ENCODE assay signal across 30 cellular contexts in genomic region chr20:41344477-41344876, GRCh38. TPM values are rescaled to one million over a fixed set of nuclear protein-coding genes. Genes with fewer than 3 reads are reported as not detected.
DNase-seq lines count a peak whose midpoint lies in the region; ATAC-seq, FAIRE-seq and TF ChIP-seq lines count a peak whose summit lies in the region.
"Had no signal": no experiment of that assay in that cellular context is flagged by ENCODE, and none has a peak within 500 bp of the region (broad histone marks: within the 10 kb centered on the region; RNA-seq: fewer than 3 reads in every experiment).

No MANE protein-coding gene starts in this region.

- H3K4me3 Mint-ChIP-seq in MCF 10A (ENCODE audit: unreplicated experiment) (no peak overlapping the region), type B pancreatic cell (no peak overlapping the region), WTC11 (no peak overlapping the region)
- H3K4me3 Mint-ChIP-seq in activated T-helper 17 cell treated with anti-CD3 and anti-CD28 coated beads, Interleukin-2, amount 50 U/mL, for 72 hours: no peak overlapping the region
- H3K4me3 Mint-ChIP-seq: activated CD8-positive, alpha-beta T cell treated with anti-CD3 and anti-CD28 coated beads for 36 hours; activated naive CD4-positive, alpha-beta T cell treated with anti-CD3 and anti-CD28 coated beads, Interleukin-2, amount 50 U/mL, for 24 hours; CD4-positive, alpha-beta T cell; GM23338; HFFc6; IgD-negative memory B cell; neural crest cell; T-helper 17 cell had no signal

- DNase-seq in T47D (ENCODE audit: low read depth in 1 of 2, low spot score in 1 of 2): peak; percentile 84 to 85
- DNase-seq in MCF 10A (ENCODE audit: unreplicated experiment): no peak
- no peak for DNase-seq in H1 (ENCODE audit: low read depth in 1 of 2, low spot score in 2 of 2)
- DNase-seq in osteoblast (ENCODE audit: insufficient read length, low spot score, missing footprints): peak; percentile 31
- no peak for DNase-seq in type B pancreatic cell (ENCODE audit: extremely low spot score, unreplicated experiment)
- no peak for DNase-seq in WTC11 (ENCODE audit: low spot score)
- DNase-seq in activated T-cell treated with anti-CD3 and anti-CD28 coated beads for 4 hours: no peak
- DNase-seq: activated CD8-positive, alpha-beta memory T cell treated with anti-CD3 and anti-CD28 coated beads, Interleukin-2, amount 50 U/mL, for 48 hours; activated CD8-positive, alpha-beta T cell treated with anti-CD3 and anti-CD28 coated beads for 36 hours; amniotic stem cell; brain microvascular endothelial cell; CD4-positive, alpha-beta T cell; HFFc6; left lung; NCI-H1105 treated with DMSO at 0.1 percent for 48 hours; NCI-H187 treated with DMSO at 0.1 percent for 48 hours; NCI-H2171 treated with DMSO at 0.1 percent for 48 hours; NCI-H510A treated with DMSO at 0.1 percent for 48 hours; RPMI8226; stimulated activated CD4-positive, alpha-beta T cell treated with anti-CD3 and anti-CD28 coated beads, Interleukin-4, amount 100 ng/mL, for 4 hours; T-helper 17 cell had no signal

- no peak overlapping the region for H3K56ac ChIP-seq in H1 (replicated peaks; ENCODE audit: insufficient read length, low read depth, low read length)

- no peak overlapping the region for H3K27ac Mint-ChIP-seq in MCF 10A (ENCODE audit: low read depth, unreplicated experiment)
- H3K27ac Mint-ChIP-seq in type B pancreatic cell: peak overlapping the region; percentile 62
- H3K27ac Mint-ChIP-seq in activated T-helper 17 cell treated with anti-CD3 and anti-CD28 coated beads, Interleukin-2, amount 50 U/mL, for 72 hours: no peak overlapping the region
- no peak overlapping the region for H3K27ac Mint-ChIP-seq in WTC11
- H3K27ac Mint-ChIP-seq: activated CD8-positive, alpha-beta T cell treated with anti-CD3 and anti-CD28 coated beads for 36 hours; activated naive CD4-positive, alpha-beta T cell treated with anti-CD3 and anti-CD28 coated beads, Interleukin-2, amount 50 U/mL, for 24 hours; CD4-positive, alpha-beta T cell; GM23338; HFFc6; IgD-negative memory B cell; T-helper 17 cell had no signal

- intact Hi-C loops in MCF 10A (cut with micrococcal nuclease): no loop called here

- H3K27me3 Mint-ChIP-seq in MCF 10A (ENCODE audit: insufficient read depth, unreplicated experiment) (no peaks in the 10 kb centered on the region), type B pancreatic cell (no peaks in the 10 kb centered on the region), WTC11 (ENCODE audit: low read depth) (peaks cover 4% of the 10 kb centered on the region)
- H3K27me3 Mint-ChIP-seq in activated T-helper 17 cell treated with anti-CD3 and anti-CD28 coated beads, Interleukin-2, amount 50 U/mL, for 72 hours: peaks cover 2% of the 10 kb centered on the region
- H3K27me3 Mint-ChIP-seq: activated naive CD4-positive, alpha-beta T cell treated with anti-CD3 and anti-CD28 coated beads, Interleukin-2, amount 50 U/mL, for 24 hours; CD4-positive, alpha-beta T cell had no signal

- FAIRE-seq in H1 (lab: Jason Lieb, UNC): no peak

- no peak for TF ChIP-seq CTCF in MCF 10A (IDR thresholded peaks at IDR 0.05; ENCODE audit: unreplicated experiment)
- no peak for TF ChIP-seq CTCF in H1 (IDR thresholded peaks at IDR 0.05; ENCODE audit: control extremely low read depth in 1 of 3, insufficient read depth in 1 of 3, low read depth in 1 of 3, low read length in 3 of 3)
- TF ChIP-seq CTCF in osteoblast (IDR thresholded peaks at IDR 0.05; ENCODE audit: extremely low read depth, low read depth, low read length): no peak
- no peak for TF ChIP-seq CTCF in type B pancreatic cell (conservative IDR thresholded peaks at IDR 0.05)
- no peak for TF ChIP-seq CTCF in WTC11 (IDR thresholded peaks at IDR 0.05)

- H3K23ac ChIP-seq in H1 (ENCODE audit: insufficient read length): no peak overlapping the region

- no peaks in the 10 kb centered on the region for H3K79me2 ChIP-seq in H1 (ENCODE audit: control insufficient read depth in 1 of 2, insufficient read depth in 2 of 2, low read length in 2 of 2)
- peaks cover 2% of the 10 kb centered on the region for H3K79me2 ChIP-seq in osteoblast (ENCODE audit: insufficient read depth, low read length)

- no peak for TF ChIP-seq EP300 in H1 (IDR thresholded peaks at IDR 0.05; ENCODE audit: borderline replicate concordance in 1 of 2, low read depth in 2 of 2, low read length in 2 of 2)

- H3K4ac ChIP-seq in H1 (replicated peaks; ENCODE audit: insufficient read length, low read depth, low read length): no peak overlapping the region

- no peak for TF ChIP-seq RAD21 in H1 (IDR thresholded peaks at IDR 0.05 in 1 of 2, conservative IDR thresholded peaks at IDR 0.05 in 1 of 2; ENCODE audit: low read depth in 2 of 2, low read length in 2 of 2)

- H3K36me3 Mint-ChIP-seq in MCF 10A (ENCODE audit: insufficient read depth, unreplicated experiment) (peaks cover 11% of the 10 kb centered on the region), type B pancreatic cell (peaks cover 3% of the 10 kb centered on the region), WTC11 (no peaks in the 10 kb centered on the region)
- H3K36me3 Mint-ChIP-seq in activated T-helper 17 cell treated with anti-CD3 and anti-CD28 coated beads, Interleukin-2, amount 50 U/mL, for 72 hours (ENCODE audit: low read depth): no peaks in the 10 kb centered on the region
- H3K36me3 Mint-ChIP-seq: activated naive CD4-positive, alpha-beta T cell treated with anti-CD3 and anti-CD28 coated beads, Interleukin-2, amount 50 U/mL, for 24 hours had no signal

- no peak overlapping the region for H4K5ac ChIP-seq in H1 (ENCODE audit: insufficient read length, low read depth, low read length)

- no peak for ATAC-seq in activated T-helper 17 cell treated with anti-CD3 and anti-CD28 coated beads, Interleukin-2, amount 50 U/mL, for 72 hours (replicated peaks)
- no peak for ATAC-seq in WTC11
- ATAC-seq: activated CD8-positive, alpha-beta T cell treated with anti-CD3 and anti-CD28 coated beads for 36 hours; GM23338; left lung; right lobe of liver; T-helper 17 cell had no signal

- H2BK12ac ChIP-seq in H1 (ENCODE audit: low read depth, low read length): no peak overlapping the region

- H3K4me2 ChIP-seq in H1 (ENCODE audit: insufficient read depth in 1 of 2, low read depth in 2 of 2, low read length in 2 of 2): no peak overlapping the region
- no peak overlapping the region for H3K4me2 ChIP-seq in osteoblast (ENCODE audit: insufficient read depth, low read length)
- H3K4me2 ChIP-seq: GM23338 had no signal

- H3K4me1 ChIP-seq in H1 (replicated peaks in 1 of 4; ENCODE audit: control insufficient read depth in 3 of 4, insufficient read depth in 4 of 4, low read length in 3 of 4) (peaks cover 3 to 10% (median 4%) of the 10 kb centered on the region in 4 experiments; a peak in 6 of 7 replicates), osteoblast (ENCODE audit: insufficient read depth, low read length) (peaks cover 10% of the 10 kb centered on the region)

- H3K4me1 Mint-ChIP-seq in MCF 10A (ENCODE audit: insufficient read depth, unreplicated experiment) (peaks cover 24% of the 10 kb centered on the region), type B pancreatic cell (ENCODE audit: unreplicated experiment) (peaks cover 13% of the 10 kb centered on the region), WTC11 (peaks cover 7% of the 10 kb centered on the region)
- peaks cover 10% of the 10 kb centered on the region for H3K4me1 Mint-ChIP-seq in activated T-helper 17 cell treated with anti-CD3 and anti-CD28 coated beads, Interleukin-2, amount 50 U/mL, for 72 hours

- no peak overlapping the region for H2BK5ac ChIP-seq in H1 (ENCODE audit: low read depth, low read length)

- WGBS in H1 (ENCODE audit: extremely low coverage in 1 of 2, insufficient coverage in 1 of 2, insufficient read length in 1 of 2, insufficient replicate concordance in 2 of 2, low coverage in 1 of 2, low lambda C conversion rate in 2 of 2, missing lambda C conversion rate in 1 of 2), 2 experiments: 87% methylated on average over 3 of the region's 4 CpGs; no CpG with 5 or more reads in 1 of the 2 experiments

- H4K8ac ChIP-seq in H1 (ENCODE audit: extremely low read depth, insufficient read depth, low read length): peak overlapping the region; percentile 72; the same call in 1 of the 2 replicates

- H3K4me3 ChIP-seq in H1 (ENCODE audit: extremely low read depth in 1 of 4, insufficient read depth in 2 of 4, low read depth in 3 of 4, low read length in 4 of 4): no peak overlapping the region
- H3K4me3 ChIP-seq in osteoblast (ENCODE audit: insufficient read depth, low read length): no peak overlapping the region
- H3K4me3 ChIP-seq: GM23338, left lung, right lobe of liver had no signal

- no peaks in the 10 kb centered on the region for H3K36me3 ChIP-seq in H1 (ENCODE audit: control insufficient read depth in 2 of 4, insufficient read depth in 4 of 4, low read length in 3 of 4)
- H3K36me3 ChIP-seq in osteoblast (ENCODE audit: insufficient read depth, low read length): peaks cover 6% of the 10 kb centered on the region
- H3K36me3 ChIP-seq: brain microvascular endothelial cell had no signal

- H2AFZ ChIP-seq in H1 (ENCODE audit: low read length): no peak overlapping the region
- H2AFZ ChIP-seq in osteoblast (ENCODE audit: low read length): no peak overlapping the region
- H2AFZ ChIP-seq: GM23338 had no signal

- H3K9me3 ChIP-seq in H1 (ENCODE audit: insufficient read depth in 2 of 2, low read depth in 1 of 2, low read length in 1 of 2) (no peaks in the 10 kb centered on the region), osteoblast (ENCODE audit: low read depth, low read length) (no peaks in the 10 kb centered on the region)
- H3K9me3 ChIP-seq: left lung, right lobe of liver had no signal

- H3K14ac ChIP-seq in H1 (ENCODE audit: insufficient read length): no peak overlapping the region

- no peak overlapping the region for H4K91ac ChIP-seq in H1 (replicated peaks; ENCODE audit: insufficient read length, low read length)

- H2BK15ac ChIP-seq in H1 (ENCODE audit: low read length): no peak overlapping the region

- CTCF ChIA-PET in MCF 10A (lab: Yijun Ruan, JAX): interaction anchor here (1.0 to 2.0 kb wide), 3 partner anchors 66 to 207 kb away, joined by 4 to 9 read pairs (median 6); partner anchors contain the start of gene PLCG1
- CTCF ChIA-PET in H1 (lab: Charles Lee; ENCODE audit: partially characterized antibody): interaction anchor here (0.9 to 5.1 kb wide), 8 partner anchors 9 to 250 kb away, joined by 3 to 29 read pairs (median 6); no protein-coding TSS in a partner anchor
- CTCF ChIA-PET in WTC11 (lab: Charles Lee): interaction anchor here (0.9 to 1.3 kb wide), 3 partner anchors 8 to 171 kb away, joined by 3 to 4 read pairs (median 3); no protein-coding TSS in a partner anchor

- H3K18ac ChIP-seq in H1 (ENCODE audit: extremely low read depth, low read length): no peak overlapping the region

- TF ChIP-seq POLR2A in H1 (IDR thresholded peaks at IDR 0.05; ENCODE audit: control extremely low read depth in 1 of 2, low read depth in 2 of 2, low read length in 2 of 2): no peak

- POLR2A ChIA-PET in MCF 10A (lab: Yijun Ruan, JAX) (interaction anchor here (0.9 kb wide), 1 partner anchor 18 kb away, joined by 3 read pairs; no protein-coding TSS in a partner anchor), H1 (lab: Charles Lee; ENCODE audit: partially characterized antibody) (no interaction called here), WTC11 (lab: Charles Lee) (no interaction called here)

- no peak overlapping the region for H2AK5ac ChIP-seq in H1 (ENCODE audit: low read depth, low read length)

- H3K9ac ChIP-seq in H1 (replicated peaks in 1 of 4; ENCODE audit: extremely low read depth in 1 of 4, low read depth in 3 of 4, low read length in 3 of 4): no peak overlapping the region

- in situ Hi-C loops in T47D (cut with HindIII; ENCODE audit: low pct_unique_long_range_greater_than_20kb, low sequenced_read_pairs): no loop called here

- H4K20me1 ChIP-seq in H1 (replicated peaks in 1 of 2; ENCODE audit: control insufficient read depth in 1 of 2, insufficient read depth in 2 of 2, low read length in 2 of 2) (peaks cover 0 to 1% of the 10 kb centered on the region in 2 experiments), osteoblast (ENCODE audit: insufficient read depth, low read length) (peaks cover 3% of the 10 kb centered on the region)

- no TSS peak for BruUV-seq in MCF 10A (replicated peaks; lab: Mats Ljungman, UMichigan)

- no peak overlapping the region for H2BK20ac ChIP-seq in H1 (ENCODE audit: low read length)

- H3K23me2 ChIP-seq in H1 (ENCODE audit: low read depth, low read length): no peaks in the 10 kb centered on the region

- H3K27me3 ChIP-seq in H1 (replicated peaks in 1 of 4; ENCODE audit: control insufficient read depth in 3 of 4, extremely low read depth in 1 of 4, insufficient read depth in 3 of 4, low read length in 3 of 4) (peaks cover 0 to 2% (median under 1%) of the 10 kb centered on the region in 4 experiments; a peak in 1 of 7 replicates), osteoblast (ENCODE audit: insufficient read depth, low read length) (no peaks in the 10 kb centered on the region)
- H3K27me3 ChIP-seq: brain microvascular endothelial cell, right lobe of liver had no signal

- no peak overlapping the region for H3K27ac ChIP-seq in H1 (ENCODE audit: low read depth, low read length)
- H3K27ac ChIP-seq in osteoblast (ENCODE audit: low read depth, low read length): no peak overlapping the region
- H3K27ac ChIP-seq: brain microvascular endothelial cell, left lung, right lobe of liver had no signal

- no peaks in the 10 kb centered on the region for H3K79me1 ChIP-seq in H1 (ENCODE audit: low read depth, low read length)

- H3K9me3 Mint-ChIP-seq in MCF 10A (ENCODE audit: unreplicated experiment) (no peaks in the 10 kb centered on the region), type B pancreatic cell (no peaks in the 10 kb centered on the region), WTC11 (no peaks in the 10 kb centered on the region)
- no peaks in the 10 kb centered on the region for H3K9me3 Mint-ChIP-seq in activated T-helper 17 cell treated with anti-CD3 and anti-CD28 coated beads, Interleukin-2, amount 50 U/mL, for 72 hours
- H3K9me3 Mint-ChIP-seq: activated CD8-positive, alpha-beta T cell treated with anti-CD3 and anti-CD28 coated beads for 36 hours; activated naive CD4-positive, alpha-beta T cell treated with anti-CD3 and anti-CD28 coated beads, Interleukin-2, amount 50 U/mL, for 24 hours; CD4-positive, alpha-beta T cell; GM23338; HFFc6; IgD-negative memory B cell; neural crest cell had no signal

- no peak overlapping the region for H2BK120ac ChIP-seq in H1 (replicated peaks; ENCODE audit: low read depth, low read length)

RNA-seq across cellular contexts. Expression of gene LPIN3, which starts 3.9 kb away (rescaled TPM):
- total RNA-seq in MCF 10A (2022) (16.5 and 18.9 TPM in 2 replicates), osteoblast (9.0 and 10.3 TPM in 2 replicates), type B pancreatic cell (ENCODE audit: low replicate concordance) (17.5 and 31.6 TPM in 2 replicates), WTC11 (2021) (7.9 to 8.5 TPM (median 8.2 TPM) in 3 replicates)
- total RNA-seq in H1 (2021; fragmentation: NEBNext Ultra II Directional; extraction: Animal tissue kit (Norgen Biotek cat#: 25700)): 3.1 and 3.7 TPM in 2 replicates
- 3.9 and 5.1 TPM in 2 replicates for polyA plus RNA-seq in H1 (2011; rRNA removed)
- polyA plus RNA-seq in H1 (2011; cell fraction: cytosol; rRNA removed): 5.4 TPM
- polyA plus RNA-seq in H1 (2011; cell fraction: nucleus; rRNA removed): 41.9 TPM
- 3.7 to 5.9 TPM (median 5.6 TPM) in 4 replicates for polyA plus RNA-seq in H1 (2012, experiment 1 of 2)
- 3.7 TPM for polyA plus RNA-seq in H1 (2012, experiment 2 of 2)
- polyA plus RNA-seq in H1 (2013, experiment 1 of 2): 4.0 TPM
- polyA plus RNA-seq in H1 (2013, experiment 2 of 2): 4.1 TPM
- polyA minus RNA-seq in H1 (2011; rRNA and poly(A)+ RNA removed): 3.3 and 3.7 TPM in 2 replicates
- 2.3 TPM for polyA minus RNA-seq in H1 (2011; cell fraction: cytosol; rRNA and poly(A)+ RNA removed)
- 10.7 TPM for polyA minus RNA-seq in H1 (2011; cell fraction: nucleus; rRNA and poly(A)+ RNA removed)
- 1 to 10 TPM; 2.3 to 10.0 TPM for total RNA-seq in activated T-helper 17 cell treated with anti-CD3 and anti-CD28 coated beads, Interleukin-2, amount 50 U/mL, for 72 hours
- polyA plus RNA-seq: IgD-negative memory B cell had no signal

RNA-seq across cellular contexts. Expression of gene EMILIN3, which starts 22.1 kb away (rescaled TPM):
- total RNA-seq in MCF 10A (2022) (not detected in 2 replicates), osteoblast (not detected in 2 replicates), type B pancreatic cell (ENCODE audit: low replicate concordance) (0.67 and 10.3 TPM in 2 replicates), WTC11 (2021) (5.5 to 6.0 TPM (median 5.8 TPM) in 3 replicates)
- 3.5 and 3.8 TPM in 2 replicates for total RNA-seq in H1 (2021; fragmentation: NEBNext Ultra II Directional; extraction: Animal tissue kit (Norgen Biotek cat#: 25700))
- polyA plus RNA-seq in H1 (2011; rRNA removed): 5.2 TPM in 2 replicates
- polyA plus RNA-seq in H1 (2011; cell fraction: cytosol; rRNA removed): 5.3 TPM
- polyA plus RNA-seq in H1 (2011; cell fraction: nucleus; rRNA removed): 7.2 TPM
- polyA plus RNA-seq in H1 (2012, experiment 1 of 2): 2.5 to 5.5 TPM (median 4.5 TPM) in 4 replicates
- 4.1 TPM for polyA plus RNA-seq in H1 (2012, experiment 2 of 2)
- polyA plus RNA-seq in H1 (2013, experiment 1 of 2): 3.9 TPM
- 3.8 TPM for polyA plus RNA-seq in H1 (2013, experiment 2 of 2)
- 5.0 and 5.7 TPM in 2 replicates for polyA minus RNA-seq in H1 (2011; rRNA and poly(A)+ RNA removed)
- polyA minus RNA-seq in H1 (2011; cell fraction: cytosol; rRNA and poly(A)+ RNA removed): 4.8 TPM
- polyA minus RNA-seq in H1 (2011; cell fraction: nucleus; rRNA and poly(A)+ RNA removed): 4.5 TPM
- not detected for total RNA-seq in activated T-helper 17 cell treated with anti-CD3 and anti-CD28 coated beads, Interleukin-2, amount 50 U/mL, for 72 hours
- total RNA-seq: A172; activated CD8-positive, alpha-beta T cell treated with anti-CD3 and anti-CD28 coated beads for 36 hours; HFFc6; mesenteric fat pad; subcutaneous adipose tissue; T-helper 17 cell had no signal
- polyA plus RNA-seq: IgD-negative memory B cell had no signal

RNA-seq across cellular contexts. Expression of gene ZHX3, which starts 26.9 kb away (rescaled TPM):
- total RNA-seq in MCF 10A (2022): 23.8 and 34.1 TPM in 2 replicates
- 5.9 and 7.8 TPM in 2 replicates for total RNA-seq in H1 (2021; fragmentation: NEBNext Ultra II Directional; extraction: Animal tissue kit (Norgen Biotek cat#: 25700))
- 1.00 and 1.8 TPM in 2 replicates for polyA plus RNA-seq in H1 (2011; rRNA removed)
- 1.8 TPM for polyA plus RNA-seq in H1 (2011; cell fraction: cytosol; rRNA removed)
- polyA plus RNA-seq in H1 (2011; cell fraction: nucleus; rRNA removed): 3.5 TPM
- 1.9 to 3.3 TPM (median 2.3 TPM) in 4 replicates for polyA plus RNA-seq in H1 (2012, experiment 1 of 2)
- 0.42 TPM for polyA plus RNA-seq in H1 (2012, experiment 2 of 2)
- polyA plus RNA-seq in H1 (2013, experiment 1 of 2): 2.4 TPM
- 2.3 TPM for polyA plus RNA-seq in H1 (2013, experiment 2 of 2)
- 6.3 and 6.4 TPM in 2 replicates for polyA minus RNA-seq in H1 (2011; rRNA and poly(A)+ RNA removed)
- 1.5 TPM for polyA minus RNA-seq in H1 (2011; cell fraction: cytosol; rRNA and poly(A)+ RNA removed)
- 4.8 TPM for polyA minus RNA-seq in H1 (2011; cell fraction: nucleus; rRNA and poly(A)+ RNA removed)
- 35.4 and 36.6 TPM in 2 replicates for total RNA-seq in osteoblast
- 10.2 and 16.3 TPM in 2 replicates for total RNA-seq in type B pancreatic cell (ENCODE audit: low replicate concordance)
- 1 to 10 TPM; 6.9 to 9.6 TPM for total RNA-seq in activated T-helper 17 cell treated with anti-CD3 and anti-CD28 coated beads, Interleukin-2, amount 50 U/mL, for 72 hours
- 7.5 to 9.6 TPM (median 8.6 TPM) in 3 replicates for total RNA-seq in WTC11 (2021)

Comparison
In these comparisons a context has a peak if more than half of its experiments do, and no peak if none do; other contexts are left out.
1. DNase-seq: peak in T47D (2 of 2) and osteoblast (single experiment); none in MCF 10A (single experiment), H1 (0 of 2), type B pancreatic cell (single experiment), WTC11 (single experiment) and activated T-cell treated with anti-CD3 and anti-CD28 coated beads for 4 hours (single experiment).